ENCODE assay signal across 8 cellular contexts in genomic region chr3:177359601-177360357, GRCh38.
A peak's percentile ranks its signal among the peaks of the same experiment; 100 is the strongest.
DNase-seq lines count a peak whose midpoint lies in the region; TF ChIP-seq lines count a peak whose summit lies in the region.

No MANE protein-coding gene starts in this region.

- H3K9me3 ChIP-seq in MM.1S (replicated peaks; ENCODE audit: insufficient read depth, low read length) (no peaks in the 10 kb centered on the region), neural progenitor cell (ENCODE audit: low read depth) (no peaks in the 10 kb centered on the region), stomach smooth muscle (ENCODE audit: control insufficient read depth in 2 of 2, low read length in 2 of 2) (no peaks in the 10 kb centered on the region)

- H3K9me2 ChIP-seq in MM.1S (replicated peaks; ENCODE audit: insufficient read depth, low read length), result no peaks in the 10 kb centered on the region

- H3K36me3 ChIP-seq in MM.1S (replicated peaks; ENCODE audit: insufficient read depth, low read length) (no peaks in the 10 kb centered on the region), neural progenitor cell (no peaks in the 10 kb centered on the region), stomach smooth muscle (ENCODE audit: control insufficient read depth in 2 of 2, insufficient read depth in 2 of 2, low read length in 2 of 2) (no peaks in the 10 kb centered on the region)

- H3K4me1 ChIP-seq in MM.1S (ENCODE audit: low read length), result peaks cover 54% of the 10 kb centered on the region
- peaks cover 55% of the 10 kb centered on the region for H3K4me1 ChIP-seq in neural progenitor cell
- peaks cover 43% of the 10 kb centered on the region for H3K4me1 ChIP-seq in stomach smooth muscle (ENCODE audit: control insufficient read depth, insufficient read depth, low read length)

- H3K36me3 Mint-ChIP-seq in neural progenitor cell, result no peaks in the 10 kb centered on the region

- H3K27ac ChIP-seq in MM.1S (ENCODE audit: low read length) (peak overlapping the region; percentile 94), neural progenitor cell (peak overlapping the region; percentile 82), stomach smooth muscle (ENCODE audit: low read length) (peak overlapping the region; percentile 89)

- H3K79me2 ChIP-seq in MM.1S (ENCODE audit: low read length), result 0 out of 2 replicates have a peak, but pooled peaks cover 7% of the 10 kb centered on the region
- H3K79me2 ChIP-seq in neural progenitor cell (ENCODE audit: low read depth), result no peaks in the 10 kb centered on the region

- H2AFZ ChIP-seq in MM.1S (ENCODE audit: low read length), result peak overlapping the region; percentile 64
- H2AFZ ChIP-seq in neural progenitor cell (replicated peaks), result no peak overlapping the region

- peak overlapping the region; percentile 81 for H3K4me3 Mint-ChIP-seq in neural progenitor cell

- in situ Hi-C loops in G401 (cut with HindIII; ENCODE audit: low sequenced_read_pairs), result no loop called here

- no peak for TF ChIP-seq CTCF in MM.1S (IDR thresholded peaks at IDR 0.05; ENCODE audit: low read length)
- TF ChIP-seq CTCF in foreskin fibroblast (IDR thresholded peaks at IDR 0.05; ENCODE audit: low read depth, low read length), result no peak
- TF ChIP-seq CTCF in neural progenitor cell (IDR thresholded peaks at IDR 0.05), result no peak

- DNase-seq in G401 (ENCODE audit: low spot score) (peak; percentile 99), HCEC 1CT (peak; percentile 97), MM.1S (peak; percentile 100), SHP77 treated with DMSO at 0.1 percent for 48 hours (lab: John Stamatoyannopoulos, UW) (peak; percentile 96), foreskin fibroblast (peak; percentile 97 to 98), neural progenitor cell (ENCODE audit: low spot score) (peak; percentile 96)
- peak; percentile 94 for DNase-seq in activated gamma-delta T cell treated with anti-CD3 and anti-CD28 coated beads, Interleukin-2, amount 50 U/mL, for 16 hours (ENCODE audit: low read depth)

- H3K9ac ChIP-seq in MM.1S (ENCODE audit: low read length), result peak overlapping the region; percentile 88
- H3K9ac ChIP-seq in neural progenitor cell, result no peak overlapping the region
- peak overlapping the region; percentile 55 to 83 for H3K9ac ChIP-seq in stomach smooth muscle (ENCODE audit: low read length in 2 of 2)

- peak overlapping the region; percentile 99 for H3K27ac Mint-ChIP-seq in neural progenitor cell

- H3K4me1 Mint-ChIP-seq in neural progenitor cell, result peaks cover 62% of the 10 kb centered on the region

- H3K27me3 ChIP-seq in MM.1S (replicated peaks; ENCODE audit: insufficient read depth, low read length) (no peaks in the 10 kb centered on the region), neural progenitor cell (no peaks in the 10 kb centered on the region), stomach smooth muscle (ENCODE audit: control insufficient read depth in 1 of 2, insufficient read depth in 2 of 2, low read length in 2 of 2) (no peaks in the 10 kb centered on the region)

- H3F3A ChIP-seq in MM.1S (ENCODE audit: insufficient read depth, low read length) (peaks cover 47% of the 10 kb centered on the region), neural progenitor cell (ENCODE audit: low read depth) (peaks cover 37% of the 10 kb centered on the region)

- H3K27me3 Mint-ChIP-seq in neural progenitor cell (ENCODE audit: insufficient read depth, low read depth), result peaks cover 6% of the 10 kb centered on the region

- H3K4me2 ChIP-seq in MM.1S (ENCODE audit: low read depth, low read length) (peak overlapping the region; percentile 95), neural progenitor cell (peak overlapping the region; percentile 70)

- H3K4me3 ChIP-seq in MM.1S (ENCODE audit: low read length) (peak overlapping the region; percentile 56), foreskin fibroblast (ENCODE audit: low read depth in 1 of 2, low read length in 2 of 2) (peak overlapping the region; percentile 5 to 47), neural progenitor cell (peak overlapping the region; percentile 31), stomach smooth muscle (ENCODE audit: low read length in 2 of 2) (peak overlapping the region; percentile 64 to 69)

- peaks cover under 1% of the 10 kb centered on the region for H3K9me3 Mint-ChIP-seq in neural progenitor cell

- H4K20me1 ChIP-seq in MM.1S (ENCODE audit: insufficient read depth, low read length) (no peaks in the 10 kb centered on the region), neural progenitor cell (ENCODE audit: low read depth) (no peaks in the 10 kb centered on the region)

Comparison
In these comparisons a context has a peak if more than half of its experiments do, and no peak if none do; other contexts are left out.
1. Peak in every context shown above with its lines: DNase-seq, H3K4me3 ChIP-seq and H3K27ac ChIP-seq.